ENCODE assay signal across 8 cellular contexts in the genomic region with DNA sequence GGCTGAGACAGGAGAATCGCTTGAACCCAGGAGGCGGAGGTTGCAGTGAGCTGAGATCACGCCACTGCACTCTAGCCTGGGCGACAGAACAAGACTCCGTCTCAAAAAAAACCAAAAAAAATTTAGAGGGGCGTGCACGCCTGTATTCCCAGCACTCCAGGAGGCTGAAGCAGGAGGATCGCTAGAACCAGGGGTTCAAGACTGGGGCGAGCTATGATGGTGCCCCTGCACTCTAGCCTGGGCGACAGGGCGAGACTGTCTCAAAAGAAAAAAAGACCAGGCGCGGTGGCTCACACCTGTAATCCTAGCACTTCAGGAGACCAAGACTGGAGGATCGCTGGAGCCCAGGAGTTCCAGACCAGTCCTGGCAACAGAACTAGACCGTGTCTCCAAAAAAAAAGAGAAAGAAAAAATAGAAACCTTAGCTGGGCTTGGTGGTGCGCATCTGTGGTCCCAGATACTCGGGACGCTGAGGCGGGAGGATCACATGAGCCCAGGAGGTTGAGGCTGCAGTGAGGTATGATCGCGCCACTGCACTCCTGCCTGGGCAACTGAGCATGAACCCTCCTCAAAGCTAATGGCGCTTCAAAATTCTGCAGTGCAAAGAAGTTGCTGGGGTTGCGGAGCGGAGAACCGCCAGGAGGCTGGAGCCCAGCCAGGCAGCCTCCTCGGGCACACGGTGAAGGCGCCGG. TPM values are rescaled to one million over a fixed set of nuclear protein-coding genes. Genes with fewer than 3 reads are reported as not detected.
DNase-seq lines count a peak whose midpoint lies in the region; ATAC-seq and TF ChIP-seq lines count a peak whose summit lies in the region.

No MANE protein-coding gene starts in this region.

- H3K9ac ChIP-seq in NT2/D1 (ENCODE audit: insufficient read length, low read depth): peak overlapping the region; percentile 95

- POLR2A ChIA-PET in AG04450 (lab: Yijun Ruan, JAX): interaction anchor here (1.0 kb wide), 1 partner anchor 26 kb away, joined by 12 read pairs; a partner anchor contains a TSS

- no peaks in the 10 kb centered on the region for H3K27me3 ChIP-seq in AG04450 (ENCODE audit: control insufficient read depth, insufficient read depth, low read length)
- H3K27me3 ChIP-seq in NT2/D1 (ENCODE audit: insufficient read depth, insufficient read length): peaks cover 20% of the 10 kb centered on the region
- peaks cover 16% of the 10 kb centered on the region for H3K27me3 ChIP-seq in neutrophil

- CTCF ChIA-PET in AG04450 (lab: Charles Lee): no interaction called here

- peaks cover 7% of the 10 kb centered on the region for H3K4me1 ChIP-seq in NT2/D1 (ENCODE audit: insufficient read depth, insufficient read length)
- H3K4me1 ChIP-seq in neutrophil (ENCODE audit: control insufficient read depth in 1 of 2, insufficient read depth in 1 of 2, low read depth in 1 of 2, low read length in 1 of 2): peaks cover 35 to 43% of the 10 kb centered on the region in 2 experiments

- TF ChIP-seq CTCF in AG04450 (IDR thresholded peaks at IDR 0.05; ENCODE audit: low read depth, low read length) (0 out of 2 replicates have a peak, but pooled peaks have one; percentile 7), neutrophil (IDR thresholded peaks at IDR 0.05) (no peak)

- DNase-seq in AG04450 (ENCODE audit: low read depth, low spot score) (no peak), NT2/D1 (ENCODE audit: low read depth, low spot score) (no peak), epithelial cell of prostate (ENCODE audit: low read depth, low spot score) (no peak), cortex of kidney (lab: John Stamatoyannopoulos, UW) (no peak), iPS-NIHi11 (ENCODE audit: low spot score) (no peak)

- peak overlapping the region; percentile 96 for H3K27ac ChIP-seq in AG04450 (ENCODE audit: low read depth, low read length)
- peak overlapping the region; percentile 89 for H3K27ac ChIP-seq in epithelial cell of prostate
- H3K27ac ChIP-seq in neutrophil: peak overlapping the region; percentile 87

- H3K36me3 ChIP-seq in NT2/D1 (ENCODE audit: insufficient read depth, insufficient read length, low read length): peaks cover 19% of the 10 kb centered on the region
- H3K36me3 ChIP-seq in neutrophil: no peaks in the 10 kb centered on the region

- ATAC-seq in GM19455 (IDR thresholded peaks at IDR 0.05; ENCODE audit: unreplicated experiment) (peak; percentile 26), HG03342 (IDR thresholded peaks at IDR 0.05; ENCODE audit: unreplicated experiment) (no peak)

- H3K4me3 ChIP-seq in AG04450 (ENCODE audit: low read depth, low read length) (peak overlapping the region; percentile 96), NT2/D1 (ENCODE audit: insufficient read length, low read depth) (peak overlapping the region; percentile 82), neutrophil (ENCODE audit: low read depth in 1 of 2, low read length in 1 of 2) (peak overlapping the region; percentile 97 to 98)

- no peaks in the 10 kb centered on the region for H3K9me3 ChIP-seq in AG04450 (ENCODE audit: control insufficient read depth, insufficient read depth, low read length)
- no peaks in the 10 kb centered on the region for H3K9me3 ChIP-seq in NT2/D1 (ENCODE audit: insufficient read depth, low read length)
- no peaks in the 10 kb centered on the region for H3K9me3 ChIP-seq in neutrophil

RNA-seq across cellular contexts. Expression of a gene that starts 0.4 kb away (rescaled TPM):
- 0.55 and 0.56 TPM in 2 replicates for polyA plus RNA-seq in AG04450 (2011; rRNA removed)
- 0.41 and 0.61 TPM in 2 replicates for polyA minus RNA-seq in AG04450 (2011; rRNA and poly(A)+ RNA removed)

RNA-seq across cellular contexts. Expression of a gene that starts 7.0 kb away (rescaled TPM):
- 26.3 and 29.7 TPM in 2 replicates for polyA plus RNA-seq in AG04450 (2011; rRNA removed)
- polyA minus RNA-seq in AG04450 (2011; rRNA and poly(A)+ RNA removed): 11.5 and 16.5 TPM in 2 replicates

RNA-seq across cellular contexts. Expression of a gene that starts 7.2 kb away (rescaled TPM):
- polyA plus RNA-seq in AG04450 (2011; rRNA removed): 28.2 and 31.2 TPM in 2 replicates
- polyA minus RNA-seq in AG04450 (2011; rRNA and poly(A)+ RNA removed): 36.5 and 42.4 TPM in 2 replicates

RNA-seq across cellular contexts. Expression of a gene that starts 22.3 kb away (rescaled TPM):
- 122 and 160 TPM in 2 replicates for polyA plus RNA-seq in AG04450 (2011; rRNA removed)
- 30.8 and 37.4 TPM in 2 replicates for polyA minus RNA-seq in AG04450 (2011; rRNA and poly(A)+ RNA removed)

RNA-seq across cellular contexts. Expression of a gene that starts 24.9 kb away (rescaled TPM):
- 25.4 and 26.1 TPM in 2 replicates for polyA plus RNA-seq in AG04450 (2011; rRNA removed)
- polyA minus RNA-seq in AG04450 (2011; rRNA and poly(A)+ RNA removed): 31.1 and 42.8 TPM in 2 replicates
